In genomic region chr11:5737672-5738071, GRCh38 we compare ENCODE assay signal across 25 cellular contexts. TPM values are rescaled to one million over a fixed set of nuclear protein-coding genes. Genes with fewer than 3 reads are reported as not detected.
"Had no signal": no experiment of that assay in that cellular context is flagged by ENCODE, and none has a peak within 500 bp of the region (broad histone marks: within the 10 kb centered on the region; RNA-seq: fewer than 3 reads in every experiment).

No MANE protein-coding gene starts in this region.

- H3K27ac ChIP-seq: breast epithelium, esophagus squamous epithelium, foreskin keratinocyte, heart left ventricle, neural progenitor cell, ovary, psoas muscle, sigmoid colon, SK-N-MC, spleen, thyroid gland had no signal

- H3K27me3 ChIP-seq: breast epithelium, esophagus squamous epithelium, heart left ventricle, neural progenitor cell, ovary, sigmoid colon, spleen, thyroid gland had no signal

- H3K4me3 ChIP-seq: breast epithelium, esophagus squamous epithelium, heart left ventricle, mucosa of descending colon, neural progenitor cell, ovary, psoas muscle, sigmoid colon, SK-N-MC, spleen, thyroid gland had no signal

- H2AFZ ChIP-seq: neural progenitor cell had no signal

- H3K36me3 ChIP-seq: breast epithelium, esophagus squamous epithelium, heart left ventricle, neural progenitor cell, ovary, sigmoid colon, thyroid gland had no signal

- ATAC-seq: activated CD8-positive, alpha-beta T cell treated with anti-CD3 and anti-CD28 coated beads, Interleukin-2, amount 10 ng/mL, durations not matched to agents 7 days and 5 days; heart left ventricle; mucosa of descending colon; naive thymus-derived CD4-positive, alpha-beta T cell; psoas muscle; stimulated activated memory B cell treated with anti-CD40 and anti-IgM and Interleukin-4, amounts not matched to agents 10 μg/mL and 1 μg/mL and 100 μg/mL, for 72 hours had no signal

- H3K9ac ChIP-seq: neural progenitor cell had no signal

- H3K9me3 ChIP-seq: esophagus squamous epithelium, mucosa of descending colon, ovary, sigmoid colon, thyroid gland had no signal

- H3K4me2 ChIP-seq: neural progenitor cell had no signal

- H3K4me1 ChIP-seq: breast epithelium, esophagus squamous epithelium, foreskin keratinocyte, heart left ventricle, neural progenitor cell, psoas muscle, sigmoid colon, spleen, thyroid gland had no signal

- DNase-seq: activated CD4-positive, alpha-beta T cell treated with anti-CD3 and anti-CD28 coated beads for 48 hours; activated CD4-positive, CD25-positive, alpha-beta regulatory T cell; activated CD8-positive, alpha-beta T cell treated with anti-CD3 and anti-CD28 coated beads, Interleukin-2, amount 10 ng/mL, durations not matched to agents 7 days and 5 days; activated naive CD4-positive, alpha-beta T cell treated with anti-CD3 and anti-CD28 coated beads for 36 hours; activated T-cell treated with anti-CD3 and anti-CD28 coated beads, Interleukin-2, amount 50 U/mL, for 24 hours; anterior cingulate cortex; cerebellar nuclear complex; effector CD4-positive, alpha-beta T cell; esophagus squamous epithelium; heart left ventricle; mesenchymal stem cell; mucosa of descending colon; naive thymus-derived CD4-positive, alpha-beta T cell; ovary; psoas muscle; sigmoid colon; spleen; stimulated activated CD4-positive, alpha-beta T cell treated with anti-CD3 and anti-CD28 coated beads, Interleukin-4, amount 100 ng/mL, for 4 hours; thyroid gland had no signal

RNA-seq across cellular contexts. Expression of gene OR56B1, which starts 1.4 kb away (rescaled TPM):
- polyA plus RNA-seq: foreskin keratinocyte, heart left ventricle, liver, ovary, psoas muscle had no signal

RNA-seq across cellular contexts. Expression of gene OR52N4, which starts 16.4 kb away (rescaled TPM):
- polyA plus RNA-seq: foreskin keratinocyte, heart left ventricle, liver, psoas muscle had no signal

RNA-seq across cellular contexts. Expression of gene OR52N5, which starts 45.5 kb away (rescaled TPM):
- polyA plus RNA-seq: foreskin keratinocyte; heart left ventricle; liver; naive thymus-derived CD4-positive, alpha-beta T cell; ovary; psoas muscle; sigmoid colon; spleen had no signal
